ENCODE assay signal across 10 cellular contexts in genomic region chr14:65959563-65960024, GRCh38.
DNase-seq lines count a peak whose midpoint lies in the region; ATAC-seq lines count a peak whose summit lies in the region.
"Had no signal": no experiment of that assay in that cellular context is flagged by ENCODE, and none has a peak within 500 bp of the region (broad histone marks: within the 10 kb centered on the region; RNA-seq: fewer than 3 reads in every experiment).

No MANE protein-coding gene starts in this region.

- H3K4me3 Mint-ChIP-seq in naive thymus-derived CD4-positive, alpha-beta T cell, result peak overlapping the region in 1 of 10 donors; percentile 50
- H3K4me3 Mint-ChIP-seq: stimulated activated effector memory CD8-positive, alpha-beta T cell treated with anti-CD3 and anti-CD28 coated beads, Interleukin-12 subunit alpha, Interleukin-12 subunit beta, amount 100 ng/mL, for 72 hours had no signal

- H3K27me3 Mint-ChIP-seq in naive thymus-derived CD4-positive, alpha-beta T cell, result peaks cover 0 to 22% (median 0%) of the 10 kb centered on the region in 5 donors

- peaks cover 0 to 49% (median 20%) of the 10 kb centered on the region in 7 donors for H3K4me1 Mint-ChIP-seq in naive thymus-derived CD4-positive, alpha-beta T cell

- no peaks in the 10 kb centered on the region for H3K9me3 ChIP-seq in naive thymus-derived CD4-positive, alpha-beta T cell (ENCODE audit: control insufficient read depth in 2 of 3, low read length in 3 of 3)

- H3K36me3 Mint-ChIP-seq in naive thymus-derived CD4-positive, alpha-beta T cell, result peaks cover 0 to 4% (median 0%) of the 10 kb centered on the region in 5 donors
- H3K36me3 Mint-ChIP-seq: stimulated activated effector memory CD8-positive, alpha-beta T cell treated with anti-CD3 and anti-CD28 coated beads, Interleukin-12 subunit alpha, Interleukin-12 subunit beta, amount 100 ng/mL, for 72 hours had no signal

- no peaks in the 10 kb centered on the region for H3K36me3 ChIP-seq in naive thymus-derived CD4-positive, alpha-beta T cell (ENCODE audit: control insufficient read depth in 2 of 3, insufficient read depth in 3 of 3, low read length in 3 of 3)

- no peak for DNase-seq in naive thymus-derived CD4-positive, alpha-beta T cell
- DNase-seq in UCSD-AML1 (lab: John Stamatoyannopoulos, UW; ENCODE audit: unreplicated experiment) (no peak), COLO829 (ENCODE audit: low spot score) (no peak), NCI-H1092 treated with DMSO at 0.1 percent for 48 hours (lab: John Stamatoyannopoulos, UW) (no peak)
- DNase-seq: NCI-H1436 treated with DMSO at 0.1 percent for 48 hours, T-helper 9 cell had no signal

- POLR2A ChIA-PET in naive thymus-derived CD4-positive, alpha-beta T cell (lab: Charles Lee), result interaction anchor here (0.7 to 1.1 kb wide), 4 partner anchors 109 to 544 kb away, joined by 3 to 7 read pairs (median 3); no protein-coding TSS in a partner anchor

- CTCF ChIA-PET in naive thymus-derived CD4-positive, alpha-beta T cell (lab: Charles Lee), result interaction anchor here (0.6 to 6.5 kb wide), 24 partner anchors 10 to 821 kb away, joined by 3 to 60 read pairs (median 4); partner anchors contain the start of gene FUT8

- peak; percentile 81 for ATAC-seq in GM18511 (IDR thresholded peaks at IDR 0.05; ENCODE audit: unreplicated experiment)
- ATAC-seq in GM21447 (IDR thresholded peaks at IDR 0.05; ENCODE audit: unreplicated experiment), result peak; percentile 68
- peak; percentile 55 for ATAC-seq in HG03457 (IDR thresholded peaks at IDR 0.05; ENCODE audit: unreplicated experiment)
- no peak for ATAC-seq in naive thymus-derived CD4-positive, alpha-beta T cell

- H3K27ac ChIP-seq in naive thymus-derived CD4-positive, alpha-beta T cell (ENCODE audit: low read depth, low read length), result no peak overlapping the region

- H3K9me3 Mint-ChIP-seq in naive thymus-derived CD4-positive, alpha-beta T cell, result peaks cover 0 to 1% (median 0%) of the 10 kb centered on the region in 11 donors
- H3K9me3 Mint-ChIP-seq: stimulated activated effector memory CD8-positive, alpha-beta T cell treated with anti-CD3 and anti-CD28 coated beads, Interleukin-12 subunit alpha, Interleukin-12 subunit beta, amount 100 ng/mL, for 72 hours had no signal

- no peaks in the 10 kb centered on the region for H3K27me3 ChIP-seq in naive thymus-derived CD4-positive, alpha-beta T cell (ENCODE audit: control insufficient read depth in 2 of 2, insufficient read depth in 2 of 2, low read length in 2 of 2)

- H3K4me3 ChIP-seq in naive thymus-derived CD4-positive, alpha-beta T cell (ENCODE audit: low read length), result no peak overlapping the region

- peaks cover 12 to 14% of the 10 kb centered on the region in 2 donors for H3K4me1 ChIP-seq in naive thymus-derived CD4-positive, alpha-beta T cell (ENCODE audit: control insufficient read depth in 2 of 2, insufficient read depth in 2 of 2, low read length in 2 of 2)

- intact Hi-C loops in naive thymus-derived CD4-positive, alpha-beta T cell (cut with micrococcal nuclease), result loop anchor here (1.0 to 10.0 kb wide), 13 partner anchors 31 to 973 kb away; partner anchors contain the start of gene FNTB (in 1 of the 2)

- H3K27ac Mint-ChIP-seq in naive thymus-derived CD4-positive, alpha-beta T cell, result peak overlapping the region in 5 of 9 donors; percentile 3 to 80 (median 53)
- H3K27ac Mint-ChIP-seq: stimulated activated effector memory CD8-positive, alpha-beta T cell treated with anti-CD3 and anti-CD28 coated beads, Interleukin-12 subunit alpha, Interleukin-12 subunit beta, amount 100 ng/mL, for 72 hours had no signal
